Comparison of ENCODE assay signal across 1 cellular context in genomic region chr2:215479536-215480240, GRCh38.
TF ChIP-seq lines count a peak whose summit lies in the region.

No MANE protein-coding gene starts in this region.

TF ChIP-seq in HepG2, 621 proteins besides CTCF, POLR2A, EP300 and RAD21 (continued from another document and continues in another):
- peak; percentile 84 for TF ChIP-seq ZGPAT (CRISPR knock-in tag; IDR thresholded peaks at IDR 0.05)
- no peak for TF ChIP-seq IRF1 (CRISPR knock-in tag; IDR thresholded peaks at IDR 0.05; ENCODE audit: low read depth)
- no peak for TF ChIP-seq ZNF652 (CRISPR knock-in tag; IDR thresholded peaks at IDR 0.05; ENCODE audit: borderline replicate concordance, low read depth)
- TF ChIP-seq ZNF562 (CRISPR knock-in tag; IDR thresholded peaks at IDR 0.05; ENCODE audit: borderline replicate concordance) = no peak
- no peak for TF ChIP-seq ZNF660 (CRISPR knock-in tag; IDR thresholded peaks at IDR 0.05; ENCODE audit: borderline replicate concordance, low read depth)
- TF ChIP-seq ZNF317 (CRISPR knock-in tag; IDR thresholded peaks at IDR 0.05) = peak; percentile 52; the same call in 1 of the 2 replicates
- TF ChIP-seq GATAD1 (CRISPR knock-in tag; IDR thresholded peaks at IDR 0.05) = peak; percentile 32; the same call in 1 of the 2 replicates
- no peak for TF ChIP-seq CEBPZ (IDR thresholded peaks at IDR 0.05; ENCODE audit: low read length)
- 0 out of 2 replicates have a peak, but pooled peaks have one; percentile 58 for TF ChIP-seq KLF9 (CRISPR knock-in tag; IDR thresholded peaks at IDR 0.05; ENCODE audit: low read depth)
- TF ChIP-seq PITX1 (CRISPR knock-in tag; IDR thresholded peaks at IDR 0.05) = peak; percentile 25; the same call in 1 of the 2 replicates
- 0 out of 2 replicates have a peak, but pooled peaks have one; percentile 47 for TF ChIP-seq HINFP (CRISPR knock-in tag; IDR thresholded peaks at IDR 0.05; ENCODE audit: low read depth)
- no peak for TF ChIP-seq PRPF4 (IDR thresholded peaks at IDR 0.05; ENCODE audit: low read depth, low read length, poor library complexity, severe bottlenecking)
- TF ChIP-seq ZNF629 (CRISPR knock-in tag; conservative IDR thresholded peaks at IDR 0.05) = no peak
- TF ChIP-seq GFI1 (CRISPR knock-in tag; IDR thresholded peaks at IDR 0.05; ENCODE audit: borderline replicate concordance) = peak; percentile 59; the same call in 1 of the 2 replicates
- TF ChIP-seq ZNF773 (CRISPR knock-in tag; IDR thresholded peaks at IDR 0.05; ENCODE audit: borderline replicate concordance) = no peak
- peak; percentile 77 for TF ChIP-seq SALL1 (CRISPR knock-in tag; IDR thresholded peaks at IDR 0.05)
- no peak for TF ChIP-seq TEAD2 (CRISPR knock-in tag; IDR thresholded peaks at IDR 0.05)
- no peak for TF ChIP-seq ZNF800 (CRISPR knock-in tag; IDR thresholded peaks at IDR 0.05)
- TF ChIP-seq LCORL (IDR thresholded peaks at IDR 0.05) = no peak
- TF ChIP-seq LCORL (CRISPR knock-in tag; IDR thresholded peaks at IDR 0.05) = 0 out of 2 replicates have a peak, but pooled peaks have one; percentile 47
- 0 out of 2 replicates have a peak, but pooled peaks have one; percentile 76 for TF ChIP-seq ZNF335 (CRISPR knock-in tag; IDR thresholded peaks at IDR 0.05)
- TF ChIP-seq ZFP1 (CRISPR knock-in tag; IDR thresholded peaks at IDR 0.05) = peak; percentile 62
- peak; percentile 54; the same call in 1 of the 2 replicates for TF ChIP-seq SIX1 (CRISPR knock-in tag; IDR thresholded peaks at IDR 0.05; ENCODE audit: borderline replicate concordance)
- peak; percentile 75 for TF ChIP-seq BCL6 (CRISPR knock-in tag; IDR thresholded peaks at IDR 0.05)
- 0 out of 2 replicates have a peak, but pooled peaks have one; percentile 46 for TF ChIP-seq KMT2B (CRISPR knock-in tag; IDR thresholded peaks at IDR 0.05)
- 0 out of 2 replicates have a peak, but pooled peaks have one; percentile 14 for TF ChIP-seq ZFY (CRISPR knock-in tag; IDR thresholded peaks at IDR 0.05)
- 0 out of 2 replicates have a peak, but pooled peaks have one; percentile 33 for TF ChIP-seq ZNF362 (CRISPR knock-in tag; IDR thresholded peaks at IDR 0.05; ENCODE audit: borderline replicate concordance)
- TF ChIP-seq HMGXB4 (CRISPR knock-in tag; IDR thresholded peaks at IDR 0.05; ENCODE audit: borderline replicate concordance in 1 of 2, low read depth in 1 of 2) = 0 out of 4 replicates have a peak, but pooled peaks of 1 of the 2 experiments have one; percentile 39
- TF ChIP-seq BRD4 (CRISPR knock-in tag; IDR thresholded peaks at IDR 0.05) = no peak
- TF ChIP-seq IRF2 (CRISPR knock-in tag; IDR thresholded peaks at IDR 0.05) = peak; percentile 58; the same call in 1 of the 2 replicates
- peak; percentile 52; the same call in 1 of the 2 replicates for TF ChIP-seq ZNF292 (CRISPR knock-in tag; IDR thresholded peaks at IDR 0.05; ENCODE audit: borderline replicate concordance, low read depth)
- TF ChIP-seq CEBPG (CRISPR knock-in tag; IDR thresholded peaks at IDR 0.05) = peak; percentile 29; the same call in 1 of the 2 replicates
- peak; percentile 88 for TF ChIP-seq RXRB (CRISPR knock-in tag; IDR thresholded peaks at IDR 0.05; ENCODE audit: borderline replicate concordance)
- no peak for TF ChIP-seq ZXDC (CRISPR knock-in tag; IDR thresholded peaks at IDR 0.05)
- TF ChIP-seq HMG20A (CRISPR knock-in tag; IDR thresholded peaks at IDR 0.05; ENCODE audit: borderline replicate concordance) = peak; percentile 88; the same call in 1 of the 2 replicates
- TF ChIP-seq ZBTB26 (CRISPR knock-in tag; IDR thresholded peaks at IDR 0.05; ENCODE audit: borderline replicate concordance) = peak; percentile 57; the same call in 1 of the 2 replicates
- peak; percentile 77; the same call in 1 of the 2 replicates for TF ChIP-seq KLF11 (CRISPR knock-in tag; IDR thresholded peaks at IDR 0.05)
- TF ChIP-seq NFYB (CRISPR knock-in tag; IDR thresholded peaks at IDR 0.05) = peak; percentile 41; the same call in 1 of the 2 replicates
- peak; percentile 87; the same call in 1 of the 2 replicates for TF ChIP-seq MEIS1 (CRISPR knock-in tag; IDR thresholded peaks at IDR 0.05; ENCODE audit: borderline replicate concordance)
- TF ChIP-seq EHMT2 (IDR thresholded peaks at IDR 0.05; ENCODE audit: borderline replicate concordance, low read depth, low read length) = peak; percentile 86; the same call in 1 of the 2 replicates
- no peak for TF ChIP-seq NFKB2 (CRISPR knock-in tag; IDR thresholded peaks at IDR 0.05; ENCODE audit: borderline replicate concordance)
- TF ChIP-seq ZBTB34 (CRISPR knock-in tag; IDR thresholded peaks at IDR 0.05) = no peak
- no peak for TF ChIP-seq FOXP1 (IDR thresholded peaks at IDR 0.05)
- peak; percentile 41; the same call in 1 of the 2 replicates for TF ChIP-seq FOXP1 (CRISPR knock-in tag; IDR thresholded peaks at IDR 0.05)
